ENCODE assay signal across 16 cellular contexts in genomic region chr9:116337015-116337414, GRCh38.
DNase-seq lines count a peak whose midpoint lies in the region; ATAC-seq and TF ChIP-seq lines count a peak whose summit lies in the region.
"Had no signal": no experiment of that assay in that cellular context is flagged by ENCODE, and none has a peak within 500 bp of the region (broad histone marks: within the 10 kb centered on the region; RNA-seq: fewer than 3 reads in every experiment).

No MANE protein-coding gene starts in this region.

- TF ChIP-seq CTCF in fibroblast of mammary gland (conservative IDR thresholded peaks at IDR 0.05; ENCODE audit: control insufficient read depth, insufficient read depth, low read depth, low read length): no peak

- no peak for ATAC-seq in HG03175 (IDR thresholded peaks at IDR 0.05; ENCODE audit: unreplicated experiment)
- ATAC-seq: activated CD8-positive, alpha-beta memory T cell treated with anti-CD3 and anti-CD28 coated beads, Interleukin-2, amount 10 ng/mL, durations not matched to agents 7 days and 5 days; body of pancreas had no signal

- peaks cover 99% of the 10 kb centered on the region for H3K36me3 ChIP-seq in SK-N-MC (ENCODE audit: insufficient read depth, low read length)
- H3K36me3 ChIP-seq: thoracic aorta had no signal

- peak overlapping the region; percentile 14; the same call in 1 of the 2 replicates for H3K27ac ChIP-seq in SK-N-MC
- H3K27ac ChIP-seq: 22Rv1, body of pancreas, thoracic aorta had no signal

- peak; percentile 29 for DNase-seq in DMS153 (lab: John Stamatoyannopoulos, UW)
- no peak for DNase-seq in DMS153 treated with DMSO at 0.1 percent for 48 hours (lab: John Stamatoyannopoulos, UW; ENCODE audit: unreplicated experiment)
- DNase-seq in SK-N-MC (ENCODE audit: low read depth, low spot score): no peak
- DNase-seq in fibroblast of mammary gland (ENCODE audit: low read depth): peak; percentile 48
- peak; percentile 47 for DNase-seq in skeletal muscle cell (ENCODE audit: low read depth)
- no peak for DNase-seq in 8988T
- DNase-seq in AML-193 (lab: John Stamatoyannopoulos, UW): no peak
- DNase-seq: activated CD8-positive, alpha-beta memory T cell treated with anti-CD3 and anti-CD28 coated beads, Interleukin-2, amount 10 ng/mL, durations not matched to agents 7 days and 5 days; body of pancreas; foreskin melanocyte; MV-4-11; NK-92 treated with Interleukin-12 subunit alpha and Interleukin-12 subunit beta, amount 100 ng/mL, for 24 hours; T-helper 9 cell had no signal

- no peak overlapping the region for H3K9ac ChIP-seq in SK-N-MC (ENCODE audit: insufficient read length)

- no peaks in the 10 kb centered on the region for H3K9me3 ChIP-seq in SK-N-MC (ENCODE audit: low read depth, low read length)
- H3K9me3 ChIP-seq: body of pancreas, thoracic aorta had no signal

- H3K4me3 ChIP-seq in SK-N-MC: no peak overlapping the region
- H3K4me3 ChIP-seq in fibroblast of mammary gland (ENCODE audit: control insufficient read depth, low read depth, low read length): no peak overlapping the region
- no peak overlapping the region for H3K4me3 ChIP-seq in skeletal muscle cell (ENCODE audit: low read depth, low read length)
- H3K4me3 ChIP-seq: body of pancreas, thoracic aorta had no signal

Comparison
In these comparisons a context has a peak if more than half of its experiments do, and no peak if none do; other contexts are left out.
1. DNase-seq: peak in DMS153 (single experiment), fibroblast of mammary gland (single experiment) and skeletal muscle cell (single experiment); none in DMS153 treated with DMSO at 0.1 percent for 48 hours (single experiment), SK-N-MC (single experiment), 8988T (single experiment) and AML-193 (0 of 2).